In the genomic region with DNA sequence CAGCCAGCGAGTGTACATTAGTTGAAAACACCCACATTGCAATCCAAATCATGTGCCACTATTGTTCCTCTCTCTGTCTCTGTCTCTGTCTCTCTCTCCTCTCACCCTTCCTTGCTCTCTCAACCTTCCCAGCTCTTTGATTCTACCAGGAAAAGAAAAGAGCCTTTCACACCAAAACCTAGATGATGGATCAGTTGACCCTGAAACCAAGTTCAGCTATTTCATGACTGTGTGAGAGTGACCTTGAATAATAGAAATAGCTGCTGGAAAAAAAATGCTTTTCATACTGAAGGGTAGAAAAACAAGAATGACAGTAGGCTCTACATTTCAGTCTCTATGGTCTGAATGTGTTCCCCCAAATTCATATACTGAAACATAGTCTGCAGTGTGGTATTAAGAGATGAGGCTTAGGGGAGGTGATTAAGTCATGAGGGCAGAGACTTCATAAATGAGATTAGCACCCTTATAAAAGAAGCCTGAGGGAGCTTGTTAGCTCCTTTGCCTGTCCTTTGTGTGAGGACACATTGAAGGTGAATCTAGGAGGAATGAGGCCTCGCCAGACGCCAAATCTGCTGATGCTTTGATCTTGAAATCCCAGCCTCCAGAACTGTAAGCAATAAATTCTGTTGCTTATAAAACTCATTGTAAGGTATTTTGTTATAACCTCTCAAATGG, we compare ENCODE assay signal across 1 cellular context.
TF ChIP-seq lines count a peak whose summit lies in the region.

No MANE protein-coding gene starts in this region.

TF ChIP-seq in HepG2, 621 proteins besides CTCF, POLR2A, EP300 and RAD21 (continued from another document and continues in another):
- TF ChIP-seq HOXA3 (CRISPR knock-in tag; IDR thresholded peaks at IDR 0.05) (no peak), TAF1 (CRISPR knock-in tag; IDR thresholded peaks at IDR 0.05) (no peak), MTA1 (CRISPR knock-in tag; IDR thresholded peaks at IDR 0.05; ENCODE audit: borderline replicate concordance) (no peak), ZNF879 (CRISPR knock-in tag; IDR thresholded peaks at IDR 0.05) (no peak), HOXA7 (CRISPR knock-in tag; IDR thresholded peaks at IDR 0.05) (no peak), CCDC6 (CRISPR knock-in tag; IDR thresholded peaks at IDR 0.05) (no peak), SP2 (CRISPR knock-in tag; IDR thresholded peaks at IDR 0.05) (no peak), AHR (CRISPR knock-in tag; IDR thresholded peaks at IDR 0.05) (no peak), ZNF7 (CRISPR knock-in tag; IDR thresholded peaks at IDR 0.05) (no peak), DR1 (CRISPR knock-in tag; IDR thresholded peaks at IDR 0.05) (no peak), ZNF451 (CRISPR knock-in tag; IDR thresholded peaks at IDR 0.05) (no peak), TSC22D2 (CRISPR knock-in tag; IDR thresholded peaks at IDR 0.05; ENCODE audit: borderline replicate concordance) (no peak), ZNF670 (CRISPR knock-in tag; IDR thresholded peaks at IDR 0.05; ENCODE audit: borderline replicate concordance) (no peak), NFKBIZ (CRISPR knock-in tag; IDR thresholded peaks at IDR 0.05) (no peak), GPN1 (CRISPR knock-in tag; IDR thresholded peaks at IDR 0.05; ENCODE audit: borderline replicate concordance) (no peak), KMT2B (CRISPR knock-in tag; IDR thresholded peaks at IDR 0.05) (no peak), ERF (CRISPR knock-in tag; IDR thresholded peaks at IDR 0.05) (no peak), ZNF709 (CRISPR knock-in tag; IDR thresholded peaks at IDR 0.05) (no peak), ZBTB42 (CRISPR knock-in tag; IDR thresholded peaks at IDR 0.05) (no peak), ZNF724P (CRISPR knock-in tag; IDR thresholded peaks at IDR 0.05; ENCODE audit: borderline replicate concordance) (no peak), TMF1 (CRISPR knock-in tag; IDR thresholded peaks at IDR 0.05; ENCODE audit: low read depth) (no peak), MATR3 (CRISPR knock-in tag; IDR thresholded peaks at IDR 0.05) (no peak), SP140L (CRISPR knock-in tag; IDR thresholded peaks at IDR 0.05; ENCODE audit: borderline replicate concordance) (no peak), ZNF234 (CRISPR knock-in tag; conservative IDR thresholded peaks at IDR 0.05) (no peak), TEAD2 (CRISPR knock-in tag; IDR thresholded peaks at IDR 0.05) (no peak), LCORL (IDR thresholded peaks at IDR 0.05) (no peak), LCORL (CRISPR knock-in tag; IDR thresholded peaks at IDR 0.05) (no peak), SIN3B (IDR thresholded peaks at IDR 0.05; ENCODE audit: low read length) (no peak), MIXL1 (CRISPR knock-in tag; IDR thresholded peaks at IDR 0.05) (0 out of 2 replicates have a peak, but pooled peaks have one; percentile 16), MYC (CRISPR knock-in tag; IDR thresholded peaks at IDR 0.05; ENCODE audit: borderline replicate concordance) (no peak), SRSF4 (IDR thresholded peaks at IDR 0.05; ENCODE audit: low read depth, low read length, poor library complexity, severe bottlenecking) (no peak), RXRB (CRISPR knock-in tag; IDR thresholded peaks at IDR 0.05; ENCODE audit: borderline replicate concordance) (peak; percentile 72), CREM (IDR thresholded peaks at IDR 0.05) (no peak; the same call in 1 of the 2 replicates), CREM (CRISPR knock-in tag; IDR thresholded peaks at IDR 0.05) (no peak), BRCA1 (CRISPR knock-in tag; IDR thresholded peaks at IDR 0.05) (no peak), ZNF761 (CRISPR knock-in tag; conservative IDR thresholded peaks at IDR 0.05) (0 out of 2 replicates have a peak, but pooled peaks have one; percentile 57), NKX3-1 (CRISPR knock-in tag; IDR thresholded peaks at IDR 0.05) (no peak), GTF3A (CRISPR knock-in tag; conservative IDR thresholded peaks at IDR 0.05) (no peak), KMT2A (CRISPR knock-in tag; IDR thresholded peaks at IDR 0.05) (no peak), FOXA3 (CRISPR knock-in tag; IDR thresholded peaks at IDR 0.05) (0 out of 2 replicates have a peak, but pooled peaks have one; percentile 20), ZNF614 (CRISPR knock-in tag; IDR thresholded peaks at IDR 0.05; ENCODE audit: borderline replicate concordance) (0 out of 2 replicates have a peak, but pooled peaks have one; percentile 33), ZMAT3 (CRISPR knock-in tag; conservative IDR thresholded peaks at IDR 0.05) (no peak), ZNF101 (CRISPR knock-in tag; IDR thresholded peaks at IDR 0.05; ENCODE audit: borderline replicate concordance, low read depth) (no peak), FIP1L1 (IDR thresholded peaks at IDR 0.05; ENCODE audit: borderline replicate concordance, insufficient read depth, low read depth, low read length) (no peak)
- TF ChIP-seq, protein P1, sequence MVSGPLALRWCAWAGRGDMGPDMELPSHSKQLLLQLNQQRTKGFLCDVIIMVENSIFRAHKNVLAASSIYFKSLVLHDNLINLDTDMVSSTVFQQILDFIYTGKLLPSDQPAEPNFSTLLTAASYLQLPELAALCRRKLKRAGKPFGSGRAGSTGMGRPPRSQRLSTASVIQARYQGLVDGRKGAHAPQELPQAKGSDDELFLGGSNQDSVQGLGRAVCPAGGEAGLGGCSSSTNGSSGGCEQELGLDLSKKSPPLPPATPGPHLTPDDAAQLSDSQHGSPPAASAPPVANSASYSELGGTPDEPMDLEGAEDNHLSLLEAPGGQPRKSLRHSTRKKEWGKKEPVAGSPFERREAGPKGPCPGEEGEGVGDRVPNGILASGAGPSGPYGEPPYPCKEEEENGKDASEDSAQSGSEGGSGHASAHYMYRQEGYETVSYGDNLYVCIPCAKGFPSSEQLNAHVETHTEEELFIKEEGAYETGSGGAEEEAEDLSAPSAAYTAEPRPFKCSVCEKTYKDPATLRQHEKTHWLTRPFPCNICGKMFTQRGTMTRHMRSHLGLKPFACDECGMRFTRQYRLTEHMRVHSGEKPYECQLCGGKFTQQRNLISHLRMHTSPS (CRISPR knock-in tag; IDR thresholded peaks at IDR 0.05; ENCODE audit: low read depth), result no peak
- TF ChIP-seq, protein P2, sequence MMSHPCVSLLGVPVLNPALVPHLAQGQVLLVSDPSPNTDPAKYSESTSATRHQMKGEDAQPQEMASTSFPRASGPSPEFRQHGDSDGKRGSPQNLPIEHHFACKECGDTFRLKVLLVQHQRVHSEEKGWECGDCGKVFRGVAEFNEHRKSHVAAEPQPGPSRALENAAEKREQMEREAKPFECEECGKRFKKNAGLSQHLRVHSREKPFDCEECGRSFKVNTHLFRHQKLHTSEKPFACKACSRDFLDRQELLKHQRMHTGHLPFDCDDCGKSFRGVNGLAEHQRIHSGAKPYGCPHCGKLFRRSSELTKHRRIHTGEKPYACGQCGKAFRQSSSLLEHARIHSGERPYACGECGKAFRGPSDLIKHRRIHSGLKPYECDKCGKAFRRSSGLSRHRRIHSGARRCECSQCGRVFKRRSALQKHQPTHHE (CRISPR knock-in tag; IDR thresholded peaks at IDR 0.05; ENCODE audit: borderline replicate concordance), result no peak
- TF ChIP-seq, protein P3, sequence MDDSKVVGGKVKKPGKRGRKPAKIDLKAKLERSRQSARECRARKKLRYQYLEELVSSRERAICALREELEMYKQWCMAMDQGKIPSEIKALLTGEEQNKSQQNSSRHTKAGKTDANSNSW (CRISPR knock-in tag; IDR thresholded peaks at IDR 0.05; ENCODE audit: borderline replicate concordance), result no peak
- TF ChIP-seq, protein P4, sequence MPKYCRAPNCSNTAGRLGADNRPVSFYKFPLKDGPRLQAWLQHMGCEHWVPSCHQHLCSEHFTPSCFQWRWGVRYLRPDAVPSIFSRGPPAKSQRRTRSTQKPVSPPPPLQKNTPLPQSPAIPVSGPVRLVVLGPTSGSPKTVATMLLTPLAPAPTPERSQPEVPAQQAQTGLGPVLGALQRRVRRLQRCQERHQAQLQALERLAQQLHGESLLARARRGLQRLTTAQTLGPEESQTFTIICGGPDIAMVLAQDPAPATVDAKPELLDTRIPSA (CRISPR knock-in tag; IDR thresholded peaks at IDR 0.05; ENCODE audit: borderline replicate concordance), result no peak
- TF ChIP-seq, protein P5, sequence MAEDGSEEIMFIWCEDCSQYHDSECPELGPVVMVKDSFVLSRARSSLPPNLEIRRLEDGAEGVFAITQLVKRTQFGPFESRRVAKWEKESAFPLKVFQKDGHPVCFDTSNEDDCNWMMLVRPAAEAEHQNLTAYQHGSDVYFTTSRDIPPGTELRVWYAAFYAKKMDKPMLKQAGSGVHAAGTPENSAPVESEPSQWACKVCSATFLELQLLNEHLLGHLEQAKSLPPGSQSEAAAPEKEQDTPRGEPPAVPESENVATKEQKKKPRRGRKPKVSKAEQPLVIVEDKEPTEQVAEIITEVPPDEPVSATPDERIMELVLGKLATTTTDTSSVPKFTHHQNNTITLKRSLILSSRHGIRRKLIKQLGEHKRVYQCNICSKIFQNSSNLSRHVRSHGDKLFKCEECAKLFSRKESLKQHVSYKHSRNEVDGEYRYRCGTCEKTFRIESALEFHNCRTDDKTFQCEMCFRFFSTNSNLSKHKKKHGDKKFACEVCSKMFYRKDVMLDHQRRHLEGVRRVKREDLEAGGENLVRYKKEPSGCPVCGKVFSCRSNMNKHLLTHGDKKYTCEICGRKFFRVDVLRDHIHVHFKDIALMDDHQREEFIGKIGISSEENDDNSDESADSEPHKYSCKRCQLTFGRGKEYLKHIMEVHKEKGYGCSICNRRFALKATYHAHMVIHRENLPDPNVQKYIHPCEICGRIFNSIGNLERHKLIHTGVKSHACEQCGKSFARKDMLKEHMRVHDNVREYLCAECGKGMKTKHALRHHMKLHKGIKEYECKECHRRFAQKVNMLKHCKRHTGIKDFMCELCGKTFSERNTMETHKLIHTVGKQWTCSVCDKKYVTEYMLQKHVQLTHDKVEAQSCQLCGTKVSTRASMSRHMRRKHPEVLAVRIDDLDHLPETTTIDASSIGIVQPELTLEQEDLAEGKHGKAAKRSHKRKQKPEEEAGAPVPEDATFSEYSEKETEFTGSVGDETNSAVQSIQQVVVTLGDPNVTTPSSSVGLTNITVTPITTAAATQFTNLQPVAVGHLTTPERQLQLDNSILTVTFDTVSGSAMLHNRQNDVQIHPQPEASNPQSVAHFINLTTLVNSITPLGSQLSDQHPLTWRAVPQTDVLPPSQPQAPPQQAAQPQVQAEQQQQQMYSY (CRISPR knock-in tag; IDR thresholded peaks at IDR 0.05), result 0 out of 2 replicates have a peak, but pooled peaks have one; percentile 33
- TF ChIP-seq, protein P6, sequence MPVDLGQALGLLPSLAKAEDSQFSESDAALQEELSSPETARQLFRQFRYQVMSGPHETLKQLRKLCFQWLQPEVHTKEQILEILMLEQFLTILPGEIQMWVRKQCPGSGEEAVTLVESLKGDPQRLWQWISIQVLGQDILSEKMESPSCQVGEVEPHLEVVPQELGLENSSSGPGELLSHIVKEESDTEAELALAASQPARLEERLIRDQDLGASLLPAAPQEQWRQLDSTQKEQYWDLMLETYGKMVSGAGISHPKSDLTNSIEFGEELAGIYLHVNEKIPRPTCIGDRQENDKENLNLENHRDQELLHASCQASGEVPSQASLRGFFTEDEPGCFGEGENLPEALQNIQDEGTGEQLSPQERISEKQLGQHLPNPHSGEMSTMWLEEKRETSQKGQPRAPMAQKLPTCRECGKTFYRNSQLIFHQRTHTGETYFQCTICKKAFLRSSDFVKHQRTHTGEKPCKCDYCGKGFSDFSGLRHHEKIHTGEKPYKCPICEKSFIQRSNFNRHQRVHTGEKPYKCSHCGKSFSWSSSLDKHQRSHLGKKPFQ (CRISPR knock-in tag; IDR thresholded peaks at IDR 0.05; ENCODE audit: insufficient replicate concordance), result no peak
- TF ChIP-seq, protein P7, sequence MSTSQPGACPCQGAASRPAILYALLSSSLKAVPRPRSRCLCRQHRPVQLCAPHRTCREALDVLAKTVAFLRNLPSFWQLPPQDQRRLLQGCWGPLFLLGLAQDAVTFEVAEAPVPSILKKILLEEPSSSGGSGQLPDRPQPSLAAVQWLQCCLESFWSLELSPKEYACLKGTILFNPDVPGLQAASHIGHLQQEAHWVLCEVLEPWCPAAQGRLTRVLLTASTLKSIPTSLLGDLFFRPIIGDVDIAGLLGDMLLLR (CRISPR knock-in tag; IDR thresholded peaks at IDR 0.05), result no peak
- TF ChIP-seq, protein P8, sequence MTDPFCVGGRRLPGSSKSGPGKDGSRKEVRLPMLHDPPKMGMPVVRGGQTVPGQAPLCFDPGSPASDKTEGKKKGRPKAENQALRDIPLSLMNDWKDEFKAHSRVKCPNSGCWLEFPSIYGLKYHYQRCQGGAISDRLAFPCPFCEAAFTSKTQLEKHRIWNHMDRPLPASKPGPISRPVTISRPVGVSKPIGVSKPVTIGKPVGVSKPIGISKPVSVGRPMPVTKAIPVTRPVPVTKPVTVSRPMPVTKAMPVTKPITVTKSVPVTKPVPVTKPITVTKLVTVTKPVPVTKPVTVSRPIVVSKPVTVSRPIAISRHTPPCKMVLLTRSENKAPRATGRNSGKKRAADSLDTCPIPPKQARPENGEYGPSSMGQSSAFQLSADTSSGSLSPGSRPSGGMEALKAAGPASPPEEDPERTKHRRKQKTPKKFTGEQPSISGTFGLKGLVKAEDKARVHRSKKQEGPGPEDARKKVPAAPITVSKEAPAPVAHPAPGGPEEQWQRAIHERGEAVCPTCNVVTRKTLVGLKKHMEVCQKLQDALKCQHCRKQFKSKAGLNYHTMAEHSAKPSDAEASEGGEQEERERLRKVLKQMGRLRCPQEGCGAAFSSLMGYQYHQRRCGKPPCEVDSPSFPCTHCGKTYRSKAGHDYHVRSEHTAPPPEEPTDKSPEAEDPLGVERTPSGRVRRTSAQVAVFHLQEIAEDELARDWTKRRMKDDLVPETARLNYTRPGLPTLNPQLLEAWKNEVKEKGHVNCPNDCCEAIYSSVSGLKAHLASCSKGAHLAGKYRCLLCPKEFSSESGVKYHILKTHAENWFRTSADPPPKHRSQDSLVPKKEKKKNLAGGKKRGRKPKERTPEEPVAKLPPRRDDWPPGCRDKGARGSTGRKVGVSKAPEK (CRISPR knock-in tag; IDR thresholded peaks at IDR 0.05; ENCODE audit: borderline replicate concordance), result no peak
- TF ChIP-seq, protein P9, sequence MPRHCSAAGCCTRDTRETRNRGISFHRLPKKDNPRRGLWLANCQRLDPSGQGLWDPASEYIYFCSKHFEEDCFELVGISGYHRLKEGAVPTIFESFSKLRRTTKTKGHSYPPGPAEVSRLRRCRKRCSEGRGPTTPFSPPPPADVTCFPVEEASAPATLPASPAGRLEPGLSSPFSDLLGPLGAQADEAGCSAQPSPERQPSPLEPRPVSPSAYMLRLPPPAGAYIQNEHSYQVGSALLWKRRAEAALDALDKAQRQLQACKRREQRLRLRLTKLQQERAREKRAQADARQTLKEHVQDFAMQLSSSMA (CRISPR knock-in tag; IDR thresholded peaks at IDR 0.05), result no peak
